29 cellular contexts compared by ENCODE assay signal in the genomic region with DNA sequence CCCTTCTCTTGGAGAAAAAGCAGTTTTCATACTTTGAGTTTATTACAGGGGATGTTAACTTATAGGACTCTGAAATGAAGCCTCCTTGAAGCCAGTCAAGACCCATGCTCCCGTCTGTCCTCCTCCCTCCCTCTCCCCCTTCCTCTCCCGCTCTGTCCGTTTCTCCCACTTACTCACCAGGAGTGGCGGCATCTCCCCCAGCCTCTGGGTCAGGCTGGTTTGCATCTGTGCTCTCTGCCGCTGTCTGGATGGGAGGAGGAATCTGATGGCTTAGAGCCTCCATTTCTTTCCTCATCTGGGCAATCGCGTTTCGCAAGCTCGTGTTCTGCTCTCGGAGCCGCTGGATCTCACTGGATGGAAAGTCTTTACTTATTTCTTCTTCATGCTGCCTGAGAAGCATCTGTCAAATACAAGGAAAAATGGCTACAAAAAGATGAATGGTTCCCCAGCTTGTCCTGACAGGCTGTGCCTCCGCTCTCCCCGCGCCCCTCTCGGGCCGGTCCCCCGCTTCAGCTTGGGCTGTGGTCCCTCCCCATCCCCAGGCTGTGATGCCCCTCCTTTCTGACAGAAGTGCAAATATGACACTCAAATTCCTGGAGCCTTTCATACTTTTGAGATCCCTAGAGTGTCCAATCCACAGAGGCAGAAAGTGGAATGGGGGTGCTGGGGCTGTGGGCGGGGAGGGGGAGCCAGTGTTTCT.
"Had no signal": no experiment of that assay in that cellular context is flagged by ENCODE, and none has a peak within 500 bp of the region (broad histone marks: within the 10 kb centered on the region; RNA-seq: fewer than 3 reads in every experiment).

No MANE protein-coding gene starts in this region.

- H3K27me3 ChIP-seq: adrenal gland, ascending aorta, brain microvascular endothelial cell, right atrium auricular region, suprapubic skin, tibial nerve had no signal

- H3K4me1 Mint-ChIP-seq: activated B cell treated with CpG ODN at 0.5 μM for 24 hours; activated CD8-positive, alpha-beta memory T cell treated with anti-CD3 and anti-CD28 coated beads, Interleukin-2, amount 10 ng/mL, durations not matched to agents 7 days and 5 days; stimulated activated naive B cell treated with anti-CD40 and anti-IgM and Interleukin-4, amounts not matched to agents 10 μg/mL and 1 μg/mL and 100 μg/mL, for 72 hours had no signal

- H3K4me3 Mint-ChIP-seq: activated B cell treated with CpG ODN at 0.5 μM for 24 hours; activated CD4-positive, alpha-beta T cell treated with anti-CD3 and anti-CD28 coated beads for 36 hours; activated CD8-positive, alpha-beta memory T cell treated with anti-CD3 and anti-CD28 coated beads, Interleukin-2, amount 10 ng/mL, durations not matched to agents 7 days and 5 days; activated CD8-positive, alpha-beta T cell treated with anti-CD3 and anti-CD28 coated beads, Interleukin-2, amount 10 ng/mL, durations not matched to agents 7 days and 5 days; effector memory CD8-positive, alpha-beta T cell; stimulated activated naive B cell treated with anti-CD40 and anti-IgM and Interleukin-4, amounts not matched to agents 10 μg/mL and 1 μg/mL and 100 μg/mL, for 72 hours; T-helper 2 cell treated with Interferon-gamma antibody and Interleukin-4, amounts not matched to agents 5 μg/mL and 100 μg/mL, for 36 hours had no signal

- H3K9me3 Mint-ChIP-seq: activated B cell treated with CpG ODN at 0.5 μM for 24 hours; activated naive CD4-positive, alpha-beta T cell treated with anti-CD3 and anti-CD28 coated beads, Interleukin-2, amount 50 U/mL, for 72 hours; activated T-helper 2 cell treated with anti-CD3 and anti-CD28 coated beads, Interferon-gamma antibody, Interleukin-2, Interleukin-4, amounts not matched to agents 10 μg/mL and 5 μg/mL and 100 μg/mL, durations not matched to agents 14 hours and 24 hours and 36 hours; effector memory CD8-positive, alpha-beta T cell; naive B cell; T-helper 2 cell treated with Interferon-gamma antibody and Interleukin-4, amounts not matched to agents 5 μg/mL and 100 μg/mL, for 36 hours had no signal

- H3K27me3 Mint-ChIP-seq: activated B cell treated with CpG ODN at 0.5 μM for 24 hours; activated CD4-positive, alpha-beta T cell treated with anti-CD3 and anti-CD28 coated beads for 36 hours; activated CD8-positive, alpha-beta memory T cell treated with anti-CD3 and anti-CD28 coated beads, Interleukin-2, amount 10 ng/mL, durations not matched to agents 7 days and 5 days; effector memory CD8-positive, alpha-beta T cell; naive B cell; stimulated activated naive B cell treated with anti-CD40 and anti-IgM and Interleukin-4, amounts not matched to agents 10 μg/mL and 1 μg/mL and 100 μg/mL, for 72 hours had no signal

- H3K9me3 ChIP-seq: adrenal gland, ascending aorta, left ventricle myocardium inferior, right atrium auricular region, suprapubic skin, tibial nerve had no signal

- H3K27ac ChIP-seq: adrenal gland, ascending aorta, brain microvascular endothelial cell, left ventricle myocardium inferior, right atrium auricular region, suprapubic skin, tibial nerve had no signal

- H3K27ac Mint-ChIP-seq: activated B cell treated with CpG ODN at 0.5 μM for 24 hours; activated CD4-positive, alpha-beta T cell treated with anti-CD3 and anti-CD28 coated beads for 36 hours; activated CD8-positive, alpha-beta memory T cell treated with anti-CD3 and anti-CD28 coated beads, Interleukin-2, amount 10 ng/mL, durations not matched to agents 7 days and 5 days; activated CD8-positive, alpha-beta T cell treated with anti-CD3 and anti-CD28 coated beads, Interleukin-2, amount 10 ng/mL, durations not matched to agents 7 days and 5 days; activated T-helper 2 cell treated with anti-CD3 and anti-CD28 coated beads, Interferon-gamma antibody, Interleukin-2, Interleukin-4, amounts not matched to agents 10 μg/mL and 5 μg/mL and 100 μg/mL, durations not matched to agents 14 hours and 24 hours and 36 hours; effector memory CD8-positive, alpha-beta T cell; stimulated activated naive B cell treated with anti-CD40 and anti-IgM and Interleukin-4, amounts not matched to agents 10 μg/mL and 1 μg/mL and 100 μg/mL, for 72 hours; T-helper 2 cell treated with Interferon-gamma antibody and Interleukin-4, amounts not matched to agents 5 μg/mL and 100 μg/mL, for 36 hours had no signal

- ATAC-seq: activated CD4-positive, alpha-beta T cell treated with anti-CD3 and anti-CD28 coated beads for 36 hours; activated CD8-positive, alpha-beta memory T cell treated with anti-CD3 and anti-CD28 coated beads, Interleukin-2, amount 10 ng/mL, durations not matched to agents 7 days and 5 days; activated CD8-positive, alpha-beta T cell treated with anti-CD3 and anti-CD28 coated beads, Interleukin-2, amount 10 ng/mL, durations not matched to agents 7 days and 5 days; activated naive CD4-positive, alpha-beta T cell treated with anti-CD3 and anti-CD28 coated beads, Interleukin-2, amount 50 U/mL, for 72 hours; effector memory CD8-positive, alpha-beta T cell; stimulated activated naive B cell treated with anti-CD40 and anti-IgM and Interleukin-4, amounts not matched to agents 10 μg/mL and 1 μg/mL and 100 μg/mL, for 72 hours had no signal

- DNase-seq: activated B cell treated with CpG ODN at 0.5 μM for 24 hours; activated CD4-positive, alpha-beta T cell treated with anti-CD3 and anti-CD28 coated beads for 36 hours; activated CD8-positive, alpha-beta memory T cell treated with anti-CD3 and anti-CD28 coated beads, Interleukin-2, amount 10 ng/mL, durations not matched to agents 7 days and 5 days; activated CD8-positive, alpha-beta T cell treated with anti-CD3 and anti-CD28 coated beads, Interleukin-2, amount 10 ng/mL, durations not matched to agents 7 days and 5 days; activated T-cell treated with anti-CD3 and anti-CD28 coated beads, Interleukin-2, amount 50 U/mL, for 48 hours; adrenal gland; brain microvascular endothelial cell; cortex of kidney; effector memory CD8-positive, alpha-beta T cell; foreskin fibroblast; head of caudate nucleus; hippocampal formation; left ventricle myocardium inferior; naive B cell; nucleus accumbens; stimulated activated CD4-positive, alpha-beta T cell treated with anti-CD3 and anti-CD28 coated beads, Interleukin-15, amount 100 ng/mL, for 24 hours; stimulated activated CD4-positive, alpha-beta T cell treated with anti-CD3 and anti-CD28 coated beads, Interleukin-2, amount 100 ng/mL, for 24 hours; stimulated activated naive B cell treated with anti-CD40 and anti-IgM and Interleukin-4, amounts not matched to agents 10 μg/mL and 1 μg/mL and 100 μg/mL, for 72 hours; T-helper 1 cell had no signal

- H3K36me3 Mint-ChIP-seq: naive B cell had no signal

- H3K4me1 ChIP-seq: adrenal gland, ascending aorta, left ventricle myocardium inferior, right atrium auricular region, suprapubic skin, tibial nerve had no signal

- H3K9ac ChIP-seq: parathyroid adenoma had no signal

- H3K4me3 ChIP-seq: adrenal gland, ascending aorta, left ventricle myocardium inferior, lung, right atrium auricular region, smooth muscle cell, suprapubic skin, tibial nerve had no signal
